8 cellular contexts compared by ENCODE assay signal in the genomic region with DNA sequence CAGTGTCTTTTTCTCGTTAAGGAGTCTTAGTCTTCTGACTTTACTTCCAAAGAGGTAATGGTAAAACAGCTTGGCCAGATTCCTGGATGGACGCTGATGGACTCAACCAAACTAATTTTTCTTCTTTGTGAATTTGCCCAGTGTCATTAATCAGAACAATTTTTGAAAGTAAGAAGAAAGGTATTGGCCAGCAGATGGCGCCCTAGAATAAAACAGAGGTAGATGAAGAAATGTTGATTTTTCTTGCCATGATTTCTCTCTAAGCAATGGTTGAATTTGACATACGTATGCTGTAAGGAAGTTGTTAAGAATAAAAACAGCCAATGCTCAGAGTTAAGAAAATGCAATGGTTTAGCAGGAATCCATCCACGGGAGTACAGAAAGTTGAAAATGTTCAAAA.
DNase-seq lines count a peak whose midpoint lies in the region; ATAC-seq and TF ChIP-seq lines count a peak whose summit lies in the region.

No MANE protein-coding gene starts in this region.

- peaks cover 10% of the 10 kb centered on the region for H3K9me3 Mint-ChIP-seq in endodermal cell

- no peak overlapping the region for H3K27ac Mint-ChIP-seq in endodermal cell

- DNase-seq in heart right ventricle, result peak in 1 of 2 donors; percentile 25
- DNase-seq in Right ventricle myocardium inferior (ENCODE audit: missing footprints), result no peak
- peak; percentile 59 for DNase-seq in NCI-H2107 treated with DMSO at 0.1 percent for 48 hours (lab: John Stamatoyannopoulos, UW; ENCODE audit: unreplicated experiment)
- DNase-seq in activated CD4-positive, alpha-beta T cell treated with anti-CD3 and anti-CD28 coated beads for 48 hours, result peak; percentile 67
- peak; percentile 78 for DNase-seq in endodermal cell
- peak in 1 of 2 donors; percentile 17 for DNase-seq in uterus
- no peak for DNase-seq in GOT3 (lab: John Stamatoyannopoulos, UW)

- H3K4me3 ChIP-seq in heart right ventricle (no peak overlapping the region), endodermal cell (ENCODE audit: low read length) (no peak overlapping the region), neutrophil (ENCODE audit: low read depth in 1 of 2, low read length in 1 of 2) (no peak overlapping the region), uterus (no peak overlapping the region)

- H3K4me1 Mint-ChIP-seq in endodermal cell, result no peaks in the 10 kb centered on the region

- peaks cover 0 to 3% (median 0%) of the 10 kb centered on the region in 11 donors for H3K9me3 ChIP-seq in heart right ventricle
- peaks cover 4% of the 10 kb centered on the region for H3K9me3 ChIP-seq in endodermal cell (ENCODE audit: control insufficient read depth, low read length)
- H3K9me3 ChIP-seq in neutrophil, result no peaks in the 10 kb centered on the region
- H3K9me3 ChIP-seq in uterus, result no peaks in the 10 kb centered on the region

- H3K4me1 ChIP-seq in heart right ventricle (no peaks in the 10 kb centered on the region), endodermal cell (ENCODE audit: control insufficient read depth, insufficient read depth, low read length) (no peaks in the 10 kb centered on the region), neutrophil (ENCODE audit: control insufficient read depth in 1 of 2, insufficient read depth in 1 of 2, low read depth in 1 of 2, low read length in 1 of 2) (peaks cover 4% of the 10 kb centered on the region in 2 experiments), uterus (no peaks in the 10 kb centered on the region)

- no peak for ATAC-seq in heart right ventricle
- ATAC-seq in Right ventricle myocardium inferior, result no peak

- intact Hi-C loops in heart right ventricle (cut with DNase I), result loop anchor here (5.0 to 10.0 kb wide), 9 partner anchors 75 to 732 kb away; a partner anchor contains a TSS
- intact Hi-C loops in Right ventricle myocardium inferior (cut with DNase I), result loop anchor here (10.0 kb wide), 1 partner anchor 82 kb away; no protein-coding TSS in a partner anchor
- intact Hi-C loops in uterus (cut with DNase I; ENCODE audit: low total_unique reads), result no loop called here

- 9 to 13% methylated on average over 5 of the region's 5 CpGs for WGBS in heart right ventricle, 2 donors
- WGBS in endodermal cell (ENCODE audit: insufficient coverage in 1 of 2, insufficient read length in 1 of 2), 2 experiments, result 17 to 21% methylated on average over 5 of the region's 5 CpGs

- no peak overlapping the region for H3K4me3 Mint-ChIP-seq in endodermal cell

- no peak overlapping the region for H3K27ac ChIP-seq in heart right ventricle
- H3K27ac ChIP-seq in endodermal cell (ENCODE audit: low read depth, low read length), result no peak overlapping the region
- H3K27ac ChIP-seq in neutrophil, result no peak overlapping the region
- no peak overlapping the region for H3K27ac ChIP-seq in uterus

- no peak overlapping the region for H3K9ac ChIP-seq in endodermal cell (ENCODE audit: extremely low read depth, low read length, poor library complexity, severe bottlenecking)

- no peak for TF ChIP-seq POLR2A in uterus (IDR thresholded peaks at IDR 0.05)

- no peaks in the 10 kb centered on the region for H3K27me3 Mint-ChIP-seq in endodermal cell (ENCODE audit: insufficient read depth)

- H3K27me3 ChIP-seq in heart right ventricle (peaks cover 0 to 17% (median 0%) of the 10 kb centered on the region in 7 donors), endodermal cell (ENCODE audit: control insufficient read depth, insufficient read depth, low read length, poor library complexity, severe bottlenecking) (no peaks in the 10 kb centered on the region), neutrophil (peaks cover 13% of the 10 kb centered on the region), uterus (peaks cover 0 to 8% of the 10 kb centered on the region in 2 donors)

- TF ChIP-seq CTCF in heart right ventricle (IDR thresholded peaks at IDR 0.05), result peak in 8 of 9 donors; percentile 26 to 72 (median 67)
- peak; percentile 81 for TF ChIP-seq CTCF in endodermal cell (conservative IDR thresholded peaks at IDR 0.05)
- TF ChIP-seq CTCF in neutrophil (IDR thresholded peaks at IDR 0.05), result peak; percentile 48
- TF ChIP-seq CTCF in uterus (IDR thresholded peaks at IDR 0.05), result peak in 3 of 4 experiments; percentile 9 to 32 (median 18)

- no peaks in the 10 kb centered on the region for H3K36me3 ChIP-seq in heart right ventricle
- no peaks in the 10 kb centered on the region for H3K36me3 ChIP-seq in endodermal cell (ENCODE audit: control insufficient read depth, insufficient read depth, low read length)
- no peaks in the 10 kb centered on the region for H3K36me3 ChIP-seq in neutrophil
- H3K36me3 ChIP-seq in uterus, result no peaks in the 10 kb centered on the region

- no peaks in the 10 kb centered on the region for H3K36me3 Mint-ChIP-seq in endodermal cell (ENCODE audit: low read depth)

Comparison
In these comparisons a context has a peak if more than half of its experiments do, and no peak if none do; other contexts are left out.
1. DNase-seq: peak in NCI-H2107 treated with DMSO at 0.1 percent for 48 hours (single experiment), activated CD4-positive, alpha-beta T cell treated with anti-CD3 and anti-CD28 coated beads for 48 hours (single experiment) and endodermal cell (single experiment); none in Right ventricle myocardium inferior (single experiment) and GOT3 (single experiment).
2. CTCF ChIP-seq: peak in every context shown above with its lines; median percentile 81 in endodermal cell; 67 in heart right ventricle; 48 in neutrophil; 18 in uterus.